ENCODE assay signal across 26 cellular contexts in genomic region chr2:236811062-236811656, GRCh38.
"Had no signal": no experiment of that assay in that cellular context is flagged by ENCODE, and none has a peak within 500 bp of the region (broad histone marks: within the 10 kb centered on the region; RNA-seq: fewer than 3 reads in every experiment).

No MANE protein-coding gene starts in this region.

- H3K4me3 ChIP-seq: left lung, lung, ovary, right atrium auricular region, skin epidermis, stomach, suprapubic skin, thoracic aorta, transverse colon, upper lobe of left lung, vagina had no signal

- H3K27me3 ChIP-seq: ovary, right atrium auricular region, stomach, suprapubic skin, transverse colon, upper lobe of left lung, vagina had no signal

- FAIRE-seq: keratinocyte had no signal

- H3K4me1 ChIP-seq: left lung, right atrium auricular region, transverse colon, upper lobe of left lung, vagina had no signal

- H3K27ac ChIP-seq: left lung, ovary, right atrium auricular region, skin epidermis, stomach, suprapubic skin, thoracic aorta, transverse colon, upper lobe of left lung, vagina had no signal

- H3K9me3 ChIP-seq: ovary, vagina had no signal

- ATAC-seq: left cardiac atrium; left lung; natural killer cell; sciatic nerve; stimulated activated naive B cell treated with anti-CD40 and anti-IgM and Interleukin-4, amounts not matched to agents 10 μg/mL and 1 μg/mL and 100 μg/mL, for 72 hours; stimulated activated naive CD8-positive, alpha-beta T cell treated with anti-CD3 and anti-CD28 coated beads, Interleukin-15, Interleukin-2, amounts not matched to agents 100 U/mL and 50 U/mL, for 24 hours had no signal

- DNase-seq: hippocampal formation; kidney glomerular epithelial cell; left cardiac atrium; left lung; mesendoderm; naive B cell; natural killer cell; nephron progenitor cell; ovary; stimulated activated CD4-positive, alpha-beta T cell treated with anti-CD3 and anti-CD28 coated beads, Interleukin-12 subunit alpha, Interleukin-12 subunit beta, amount 100 ng/mL, for 4 hours; stimulated activated CD4-positive, alpha-beta T cell treated with anti-CD3 and anti-CD28 coated beads, Interleukin-15, amount 100 ng/mL, for 24 hours; stimulated activated CD4-positive, alpha-beta T cell treated with anti-CD3 and anti-CD28 coated beads, Interleukin-2, amount 100 ng/mL, for 24 hours; stimulated activated CD4-positive, alpha-beta T cell treated with anti-CD3 and anti-CD28 coated beads, Interleukin-4, amount 100 ng/mL, for 1 hour; stimulated activated naive B cell treated with anti-CD40 and anti-IgM and Interleukin-4, amounts not matched to agents 10 μg/mL and 1 μg/mL and 100 μg/mL, for 72 hours; stimulated activated naive CD8-positive, alpha-beta T cell treated with anti-CD3 and anti-CD28 coated beads, Interleukin-15, Interleukin-2, amounts not matched to agents 100 U/mL and 50 U/mL, for 24 hours; stomach; transverse colon; upper lobe of left lung had no signal

- H3K36me3 ChIP-seq: left lung, ovary, right atrium auricular region, stomach, suprapubic skin, thoracic aorta, transverse colon, upper lobe of left lung, vagina had no signal
